8 cellular contexts compared by ENCODE assay signal in genomic region chr6:149863596-149863845, GRCh38. TPM values are rescaled to one million over a fixed set of nuclear protein-coding genes. Genes with fewer than 3 reads are reported as not detected.
DNase-seq lines count a peak whose midpoint lies in the region; FAIRE-seq and TF ChIP-seq lines count a peak whose summit lies in the region.

No MANE protein-coding gene starts in this region.

- H3K27ac ChIP-seq in keratinocyte (ENCODE audit: control insufficient read depth, insufficient read depth, low read length) (peak overlapping the region; percentile 94), suprapubic skin (peak overlapping the region; percentile 96)

- peak overlapping the region; percentile 89 for H3K9ac ChIP-seq in keratinocyte (ENCODE audit: control insufficient read depth, extremely low read depth, insufficient read depth, low read length)

- H3K4me2 ChIP-seq in keratinocyte (ENCODE audit: control insufficient read depth, extremely low read depth, insufficient read depth, low read depth, low read length) = peak overlapping the region; percentile 92

- TF ChIP-seq EP300 in suprapubic skin (IDR thresholded peaks at IDR 0.05) = no peak

- TF ChIP-seq POLR2A in suprapubic skin (IDR thresholded peaks at IDR 0.05) (no peak), H54 (IDR thresholded peaks at IDR 0.05; ENCODE audit: low read depth, low read length) (no peak), GM12892 (IDR thresholded peaks at IDR 0.05; ENCODE audit: low read depth, low read length) (no peak)

- H4K20me1 ChIP-seq in keratinocyte (ENCODE audit: control insufficient read depth, extremely low read depth, insufficient read depth, low read length) = no peaks in the 10 kb centered on the region

- H3K27ac Mint-ChIP-seq in activated CD4-positive, alpha-beta memory T cell treated with anti-CD3 and anti-CD28 coated beads, Interleukin-2, amount 10 ng/mL, durations not matched to agents 7 days and 5 days = no peak overlapping the region

- no CpG with 5 or more reads among the region's 30 CpGs for WGBS in suprapubic skin

- CTCF ChIA-PET in activated CD4-positive, alpha-beta memory T cell treated with anti-CD3 and anti-CD28 coated beads, Interleukin-2, amount 10 ng/mL, durations not matched to agents 7 days and 5 days (lab: Charles Lee) = interaction anchor here (0.8 to 1.0 kb wide), 2 partner anchors 23 to 28 kb away, joined by 3 to 4 read pairs; no protein-coding TSS in a partner anchor
- CTCF ChIA-PET in GM10248 (lab: Yijun Ruan, JAX) = interaction anchor here (1.2 to 1.6 kb wide), 4 partner anchors 17 to 40 kb away, joined by 4 to 6 read pairs (median 4); no protein-coding TSS in a partner anchor

- no peak for DNase-seq in GM12864 (ENCODE audit: low read depth)
- no peak for DNase-seq in HFF-Myc (ENCODE audit: extremely low read depth, low read depth)
- DNase-seq in activated CD4-positive, alpha-beta memory T cell treated with anti-CD3 and anti-CD28 coated beads, Interleukin-2, amount 10 ng/mL, durations not matched to agents 7 days and 5 days = no peak
- DNase-seq in keratinocyte (ENCODE audit: low read depth, low spot score) = no peak
- no peak for DNase-seq in suprapubic skin (ENCODE audit: low spot score in 2 of 2)
- DNase-seq in GM10248 (ENCODE audit: extremely low spot score) = no peak
- no peak for DNase-seq in H54 (ENCODE audit: insufficient read length, low spot score)
- no peak for DNase-seq in GM12892 (ENCODE audit: insufficient read length)

- TF ChIP-seq CTCF in GM12864 (IDR thresholded peaks at IDR 0.05; ENCODE audit: low read depth, low read length, missing control alignments) (no peak), HFF-Myc (IDR thresholded peaks at IDR 0.05; ENCODE audit: low read depth, low read length, missing control alignments) (no peak), keratinocyte (optimal IDR thresholded peaks at IDR 0.05 in 1 of 3, IDR thresholded peaks at IDR 0.05 in 1 of 3, conservative IDR thresholded peaks at IDR 0.05 in 1 of 3; ENCODE audit: extremely low read depth in 1 of 3, insufficient read depth in 2 of 3, low read length in 3 of 3) (no peak), suprapubic skin (IDR thresholded peaks at IDR 0.05) (no peak), GM10248 (IDR thresholded peaks at IDR 0.05; ENCODE audit: control extremely low read depth, extremely low read depth, low read depth, missing control alignments) (no peak)

- no peaks in the 10 kb centered on the region for H3K9me1 ChIP-seq in keratinocyte (ENCODE audit: control insufficient read depth, extremely low read depth, insufficient read depth, low read length)

- H3K9me3 Mint-ChIP-seq in activated CD4-positive, alpha-beta memory T cell treated with anti-CD3 and anti-CD28 coated beads, Interleukin-2, amount 10 ng/mL, durations not matched to agents 7 days and 5 days = no peaks in the 10 kb centered on the region

- H3K27me3 ChIP-seq in keratinocyte (ENCODE audit: control insufficient read depth, extremely low read depth, insufficient read depth, low read length) (no peaks in the 10 kb centered on the region), suprapubic skin (no peaks in the 10 kb centered on the region)

- POLR2A ChIA-PET in activated CD4-positive, alpha-beta memory T cell treated with anti-CD3 and anti-CD28 coated beads, Interleukin-2, amount 10 ng/mL, durations not matched to agents 7 days and 5 days (lab: Charles Lee) = interaction anchor here (1.4 kb wide), 1 partner anchor 114 kb away, joined by 3 read pairs; the partner anchor contains the start of gene PCMT1
- POLR2A ChIA-PET in GM10248 (lab: Yijun Ruan, JAX) = no interaction called here

- H3K9me3 ChIP-seq in keratinocyte (ENCODE audit: control insufficient read depth, low read depth, low read length) = no peaks in the 10 kb centered on the region
- no peaks in the 10 kb centered on the region for H3K9me3 ChIP-seq in suprapubic skin

- H3K4me3 ChIP-seq in GM12864 (ENCODE audit: low read depth, low read length) (peak overlapping the region; percentile 52), HFF-Myc (replicated peaks; ENCODE audit: low read depth, low read length) (peak overlapping the region; percentile 65), keratinocyte (ENCODE audit: control insufficient read depth in 2 of 3, extremely low read depth in 1 of 3, insufficient read depth in 2 of 3, low read depth in 1 of 3, low read length in 3 of 3) (peak overlapping the region; percentile 58 to 97 (median 86)), suprapubic skin (peak overlapping the region; percentile 75)

- H3K27me3 Mint-ChIP-seq in activated CD4-positive, alpha-beta memory T cell treated with anti-CD3 and anti-CD28 coated beads, Interleukin-2, amount 10 ng/mL, durations not matched to agents 7 days and 5 days = peaks cover 6% of the 10 kb centered on the region

- H3K79me2 ChIP-seq in keratinocyte (ENCODE audit: control insufficient read depth, insufficient read depth, low read length) = peaks cover 32% of the 10 kb centered on the region

- H3K4me1 ChIP-seq in keratinocyte (ENCODE audit: control insufficient read depth, extremely low read depth, insufficient read depth, low read length) = peaks cover 32% of the 10 kb centered on the region
- peaks cover 48% of the 10 kb centered on the region for H3K4me1 ChIP-seq in suprapubic skin

- FAIRE-seq in keratinocyte (lab: Jason Lieb, UNC) (no peak), H54 (lab: Jason Lieb, UNC) (no peak), GM12892 (lab: Jason Lieb, UNC) (no peak)

- H3K36me3 ChIP-seq in keratinocyte (ENCODE audit: control insufficient read depth in 2 of 2, extremely low read depth in 1 of 2, insufficient read depth in 2 of 2, low read length in 2 of 2) (peaks cover 2 to 9% of the 10 kb centered on the region in 2 experiments), suprapubic skin (no peaks in the 10 kb centered on the region)

- H3K4me3 Mint-ChIP-seq in activated CD4-positive, alpha-beta memory T cell treated with anti-CD3 and anti-CD28 coated beads, Interleukin-2, amount 10 ng/mL, durations not matched to agents 7 days and 5 days = peak overlapping the region; percentile 25

- peak overlapping the region; percentile 78 for H2AFZ ChIP-seq in keratinocyte (ENCODE audit: control insufficient read depth, low read length)

- no peaks in the 10 kb centered on the region for H3K36me3 Mint-ChIP-seq in activated CD4-positive, alpha-beta memory T cell treated with anti-CD3 and anti-CD28 coated beads, Interleukin-2, amount 10 ng/mL, durations not matched to agents 7 days and 5 days (ENCODE audit: low read depth)

- dilution Hi-C loops in keratinocyte (cut with MboI; ENCODE audit: extremely low pct_ligation_motif_present, low sequenced_read_pairs) = no loop called here

- peaks cover 26% of the 10 kb centered on the region for H3K4me1 Mint-ChIP-seq in activated CD4-positive, alpha-beta memory T cell treated with anti-CD3 and anti-CD28 coated beads, Interleukin-2, amount 10 ng/mL, durations not matched to agents 7 days and 5 days

RNA-seq across cellular contexts. Expression of gene LRP11, which starts 0.6 kb away (rescaled TPM):
- 1 to 10 TPM; 6.0 to 7.2 TPM for total RNA-seq in activated CD4-positive, alpha-beta memory T cell treated with anti-CD3 and anti-CD28 coated beads, Interleukin-2, amount 10 ng/mL, durations not matched to agents 7 days and 5 days
- polyA plus RNA-seq in keratinocyte = 26.4 to 49.2 TPM (median 31.1 TPM) in 3 replicates
- 48.7 TPM for polyA plus RNA-seq in keratinocyte (2011; ENCODE audit: low read depth)
- 23.3 and 33.9 TPM in 2 replicates for polyA plus RNA-seq in keratinocyte (2011; cell fraction: cytosol; rRNA removed)
- 44.9 and 52.7 TPM in 2 replicates for polyA plus RNA-seq in keratinocyte (2011; cell fraction: nucleus; rRNA removed)
- 25.2 and 70.7 TPM in 2 replicates for polyA plus RNA-seq in keratinocyte (2012; ENCODE audit: low replicate concordance)
- 46.2 to 99.9 TPM (median 57.1 TPM) in 3 replicates for polyA minus RNA-seq in keratinocyte
- 46.0 TPM for polyA minus RNA-seq in keratinocyte (2011; cell fraction: cytosol; rRNA and poly(A)+ RNA removed)
- polyA minus RNA-seq in keratinocyte (2011; cell fraction: nucleus; rRNA and poly(A)+ RNA removed) = 46.4 and 66.9 TPM in 2 replicates
- 10 to 100 TPM; 43.6 to 77.2 (median 68.4) TPM for total RNA-seq in suprapubic skin
- not detected for polyA plus RNA-seq in GM12892 (2012; ENCODE audit: missing spikeins)

RNA-seq across cellular contexts. Expression of gene RAET1E, which starts 34.4 kb away (rescaled TPM):
- not detected for total RNA-seq in activated CD4-positive, alpha-beta memory T cell treated with anti-CD3 and anti-CD28 coated beads, Interleukin-2, amount 10 ng/mL, durations not matched to agents 7 days and 5 days
- 8.4 to 24.9 TPM (median 14.0 TPM) in 3 replicates for polyA plus RNA-seq in keratinocyte
- polyA plus RNA-seq in keratinocyte (2011; ENCODE audit: low read depth) = 19.2 TPM
- 7.7 and 14.8 TPM in 2 replicates for polyA plus RNA-seq in keratinocyte (2011; cell fraction: cytosol; rRNA removed)
- 29.0 and 31.6 TPM in 2 replicates for polyA plus RNA-seq in keratinocyte (2011; cell fraction: nucleus; rRNA removed)
- polyA plus RNA-seq in keratinocyte (2012; ENCODE audit: low replicate concordance) = 4.6 and 45.2 TPM in 2 replicates
- polyA minus RNA-seq in keratinocyte = 2.3 to 20.6 TPM (median 5.9 TPM) in 3 replicates
- polyA minus RNA-seq in keratinocyte (2011; cell fraction: cytosol; rRNA and poly(A)+ RNA removed) = 2.3 TPM
- polyA minus RNA-seq in keratinocyte (2011; cell fraction: nucleus; rRNA and poly(A)+ RNA removed) = 10.4 and 15.0 TPM in 2 replicates
- total RNA-seq in suprapubic skin = 10 to 100 TPM; 14.4 to 46.8 (median 22.8) TPM
- polyA plus RNA-seq in GM12892 (2012; ENCODE audit: missing spikeins) = not detected

RNA-seq across cellular contexts. Expression of gene RAET1G, which starts 59.4 kb away (rescaled TPM):
- total RNA-seq in activated CD4-positive, alpha-beta memory T cell treated with anti-CD3 and anti-CD28 coated beads, Interleukin-2, amount 10 ng/mL, durations not matched to agents 7 days and 5 days = not detected
- polyA plus RNA-seq in keratinocyte = 12.1 to 38.8 TPM (median 16.4 TPM) in 3 replicates
- 69.8 TPM for polyA plus RNA-seq in keratinocyte (2011; ENCODE audit: low read depth)
- polyA plus RNA-seq in keratinocyte (2011; cell fraction: cytosol; rRNA removed) = 25.0 and 34.7 TPM in 2 replicates
- 76.7 and 78.1 TPM in 2 replicates for polyA plus RNA-seq in keratinocyte (2011; cell fraction: nucleus; rRNA removed)
- 10.8 and 136 TPM in 2 replicates for polyA plus RNA-seq in keratinocyte (2012; ENCODE audit: low replicate concordance)
- polyA minus RNA-seq in keratinocyte = 4.8 to 21.9 TPM (median 12.4 TPM) in 3 replicates
- 14.6 TPM for polyA minus RNA-seq in keratinocyte (2011; cell fraction: cytosol; rRNA and poly(A)+ RNA removed)
- 15.8 and 23.7 TPM in 2 replicates for polyA minus RNA-seq in keratinocyte (2011; cell fraction: nucleus; rRNA and poly(A)+ RNA removed)
- 1 to 10 TPM; 1.9 to 5.8 (median 4.5) TPM for total RNA-seq in suprapubic skin
- not detected for polyA plus RNA-seq in GM12892 (2012; ENCODE audit: missing spikeins)

Comparison
In these comparisons a context has a peak if more than half of its experiments do, and no peak if none do; other contexts are left out.
1. RNA of gene LRP11, which starts 0.6 kb away (total RNA-seq): 43.6 to 77.2 TPM in suprapubic skin; 6.0 to 7.2 TPM in activated CD4-positive, alpha-beta memory T cell treated with anti-CD3 and anti-CD28 coated beads, Interleukin-2, amount 10 ng/mL, durations not matched to agents 7 days and 5 days; every median in the first group is over 4 times any median in the second.
2. RNA of gene RAET1E, which starts 34.4 kb away (total RNA-seq): 14.4 to 46.8 TPM in suprapubic skin; not detected in activated CD4-positive, alpha-beta memory T cell treated with anti-CD3 and anti-CD28 coated beads, Interleukin-2, amount 10 ng/mL, durations not matched to agents 7 days and 5 days; every median in the first group is over 10 times any median in the second.
3. Peak in every context shown above with its lines, with median percentiles within 50 percentile points of each other: H3K4me3 ChIP-seq.